In the genomic region with DNA sequence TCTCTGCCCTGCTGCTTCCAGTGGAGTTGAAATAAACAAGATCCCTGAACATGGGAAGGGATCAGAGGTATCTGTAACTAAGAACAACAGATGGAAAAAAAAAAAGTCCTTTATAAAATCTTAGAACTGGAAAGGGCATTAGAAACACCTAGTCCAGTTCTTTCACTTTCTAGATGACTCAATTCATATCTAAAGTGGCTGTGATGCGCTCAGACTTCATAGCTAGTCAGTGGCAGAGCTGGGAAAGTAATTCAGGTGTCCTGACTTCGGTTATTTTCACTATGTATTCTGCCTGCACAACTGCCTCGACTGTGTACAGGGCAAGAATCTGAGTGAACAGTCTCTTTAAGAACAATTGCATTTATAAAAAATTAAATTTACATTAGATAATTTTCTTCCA, we compare ENCODE assay signal across 2 cellular contexts.
A peak's percentile ranks its signal among the peaks of the same experiment; 100 is the strongest.
TF ChIP-seq lines count a peak whose summit lies in the region.

No MANE protein-coding gene starts in this region.

TF ChIP-seq in HCT116, 20 proteins besides CTCF, POLR2A, EP300 and RAD21 (continued from another document):
- 0 out of 2 replicates have a peak, but pooled peaks have one; percentile 53 for TF ChIP-seq EZH2 (IDR thresholded peaks at IDR 0.05)
- TF ChIP-seq REST (IDR thresholded peaks at IDR 0.05; ENCODE audit: low read depth) = no peak
- no peak for TF ChIP-seq CEBPB (IDR thresholded peaks at IDR 0.05; ENCODE audit: low read depth)
- TF ChIP-seq, protein P1, sequence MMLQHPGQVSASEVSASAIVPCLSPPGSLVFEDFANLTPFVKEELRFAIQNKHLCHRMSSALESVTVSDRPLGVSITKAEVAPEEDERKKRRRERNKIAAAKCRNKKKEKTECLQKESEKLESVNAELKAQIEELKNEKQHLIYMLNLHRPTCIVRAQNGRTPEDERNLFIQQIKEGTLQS (IDR thresholded peaks at IDR 0.05) = no peak
TF ChIP-seq in HCT116: peak in this region for 1.

TF ChIP-seq in GM12878, 131 proteins besides CTCF, POLR2A, EP300 and RAD21 (continued from another document):
- TF ChIP-seq, protein P2, sequence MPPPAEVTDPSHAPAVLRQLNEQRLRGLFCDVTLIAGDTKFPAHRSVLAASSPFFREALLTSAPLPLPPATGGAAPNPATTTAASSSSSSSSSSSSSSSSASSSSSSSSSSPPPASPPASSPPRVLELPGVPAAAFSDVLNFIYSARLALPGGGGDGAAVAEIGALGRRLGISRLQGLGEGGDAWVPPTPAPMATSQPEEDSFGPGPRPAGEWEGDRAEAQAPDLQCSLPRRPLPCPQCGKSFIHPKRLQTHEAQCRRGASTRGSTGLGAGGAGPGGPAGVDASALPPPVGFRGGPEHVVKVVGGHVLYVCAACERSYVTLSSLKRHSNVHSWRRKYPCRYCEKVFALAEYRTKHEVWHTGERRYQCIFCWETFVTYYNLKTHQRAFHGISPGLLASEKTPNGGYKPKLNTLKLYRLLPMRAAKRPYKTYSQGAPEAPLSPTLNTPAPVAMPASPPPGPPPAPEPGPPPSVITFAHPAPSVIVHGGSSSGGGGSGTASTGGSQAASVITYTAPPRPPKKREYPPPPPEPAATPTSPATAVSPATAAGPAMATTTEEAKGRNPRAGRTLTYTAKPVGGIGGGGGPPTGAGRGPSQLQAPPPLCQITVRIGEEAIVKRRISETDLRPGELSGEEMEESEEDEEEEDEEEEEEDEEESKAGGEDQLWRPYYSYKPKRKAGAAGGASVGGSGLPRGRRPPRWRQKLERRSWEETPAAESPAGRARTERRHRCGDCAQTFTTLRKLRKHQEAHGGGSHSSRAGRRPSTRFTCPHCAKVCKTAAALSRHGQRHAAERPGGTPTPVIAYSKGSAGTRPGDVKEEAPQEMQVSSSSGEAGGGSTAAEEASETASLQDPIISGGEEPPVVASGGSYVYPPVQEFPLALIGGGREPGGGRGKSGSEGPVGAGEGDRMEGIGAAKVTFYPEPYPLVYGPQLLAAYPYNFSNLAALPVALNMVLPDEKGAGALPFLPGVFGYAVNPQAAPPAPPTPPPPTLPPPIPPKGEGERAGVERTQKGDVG (CRISPR knock-in tag; IDR thresholded peaks at IDR 0.05) = no peak
- no peak for TF ChIP-seq BACH1 (IDR thresholded peaks at IDR 0.05; ENCODE audit: borderline replicate concordance)
- TF ChIP-seq GABPA (IDR thresholded peaks at IDR 0.05; ENCODE audit: low read depth) = no peak
- TF ChIP-seq JUNB (IDR thresholded peaks at IDR 0.05) = peak; percentile 64
